In genomic region chr2:109386004-109386695, GRCh38 we compare ENCODE assay signal across 18 cellular contexts.
DNase-seq lines count a peak whose midpoint lies in the region; ATAC-seq, FAIRE-seq and TF ChIP-seq lines count a peak whose summit lies in the region.
"Had no signal": no experiment of that assay in that cellular context is flagged by ENCODE, and none has a peak within 500 bp of the region (broad histone marks: within the 10 kb centered on the region; RNA-seq: fewer than 3 reads in every experiment).

No MANE protein-coding gene starts in this region.

- TF ChIP-seq POLR2A in K562 (conservative IDR thresholded peaks at IDR 0.05) = no peak

- H3K4me3 ChIP-seq in GM23338 (no peak overlapping the region), HUES64 (ENCODE audit: low read length) (no peak overlapping the region), K562 (no peak overlapping the region)
- H3K4me3 ChIP-seq: esophagus squamous epithelium, HAP-1, tibial nerve had no signal

- no peak overlapping the region for H3K27ac Mint-ChIP-seq in GM23338
- H3K27ac Mint-ChIP-seq: activated naive CD4-positive, alpha-beta T cell treated with anti-CD3 and anti-CD28 coated beads, Interleukin-2, amount 50 U/mL, for 24 hours had no signal

- TF ChIP-seq RAD21 in K562 (CRISPR knock-in tag; conservative IDR thresholded peaks at IDR 0.05 in 1 of 2, IDR thresholded peaks at IDR 0.05 in 1 of 2) = no peak

- intact Hi-C loops in K562 (cut with micrococcal nuclease) = no loop called here

- H3K27ac ChIP-seq in GM23338 (ENCODE audit: low read depth) (no peak overlapping the region), HUES64 (ENCODE audit: low read depth, low read length) (peak overlapping the region; percentile 53; the same call in 1 of the 2 replicates), K562 (ENCODE audit: extremely low read depth, low read depth, low read length) (no peak overlapping the region)
- H3K27ac ChIP-seq: esophagus squamous epithelium, tibial nerve had no signal

- no TSS peak for BruUV-seq in K562 (replicated peaks; lab: Mats Ljungman, UMichigan)

- ATAC-seq in GM23338 (peak; percentile 74), K562 (no peak), GM21576 (IDR thresholded peaks at IDR 0.05; ENCODE audit: unreplicated experiment) (no peak)
- ATAC-seq: left colon had no signal

- in situ Hi-C loops in K562 (cut with MboI) = no loop called here
- in situ Hi-C loops in GM13977 (cut with MboI; ENCODE audit: low pct_unique_long_range_greater_than_20kb, low sequenced_read_pairs, unreplicated experiment) = no loop called here

- DNase-seq in GM23338 (ENCODE audit: low spot score) (peak; percentile 57), K562 (ENCODE audit: extremely low read depth in 1 of 4, low spot score in 3 of 4) (peak in 1 of 4 experiments; percentile 3), mesenteric fat pad (ENCODE audit: low spot score) (peak; percentile 22), HK-2 (ENCODE audit: unreplicated experiment) (no peak), GM13977 (ENCODE audit: low spot score) (no peak)
- no peak for DNase-seq in stimulated activated naive CD4-positive, alpha-beta T cell treated with Interleukin-2 at 50 U/mL for 16 hours (lab: John Stamatoyannopoulos, UW)
- DNase-seq: activated T-cell treated with anti-CD3 and anti-CD28 coated beads for 4 hours, AML-193, esophagus squamous epithelium, NCI-H2171, occipital lobe had no signal

- H3K27me3 Mint-ChIP-seq in GM23338 (ENCODE audit: insufficient read depth, low read depth, poor library complexity) = peaks cover 13% of the 10 kb centered on the region
- H3K27me3 Mint-ChIP-seq: activated naive CD4-positive, alpha-beta T cell treated with anti-CD3 and anti-CD28 coated beads, Interleukin-2, amount 50 U/mL, for 24 hours had no signal

- no peak overlapping the region for H3K9ac ChIP-seq in HUES64 (ENCODE audit: low read depth, low read length)
- no peak overlapping the region for H3K9ac ChIP-seq in K562 (ENCODE audit: insufficient read depth in 1 of 2, low read depth in 2 of 2, low read length in 2 of 2)

- no peaks in the 10 kb centered on the region for H3K9me2 ChIP-seq in GM23338 (ENCODE audit: insufficient read depth)

- TF ChIP-seq EP300 in K562 (IDR thresholded peaks at IDR 0.05; ENCODE audit: low read length) = no peak

- peaks cover 51% of the 10 kb centered on the region for H3K4me1 Mint-ChIP-seq in GM23338
- H3K4me1 Mint-ChIP-seq: activated naive CD4-positive, alpha-beta T cell treated with anti-CD3 and anti-CD28 coated beads, Interleukin-2, amount 50 U/mL, for 24 hours had no signal

- peaks cover 28% of the 10 kb centered on the region for H3K4me1 ChIP-seq in GM23338 (ENCODE audit: insufficient read depth)
- H3K4me1 ChIP-seq in HUES64 (ENCODE audit: insufficient read depth, low read length) = peaks cover 27% of the 10 kb centered on the region
- no peaks in the 10 kb centered on the region for H3K4me1 ChIP-seq in K562 (replicated peaks in 1 of 2; ENCODE audit: control insufficient read depth in 2 of 2, insufficient read depth in 2 of 2, low read length in 2 of 2)
- H3K4me1 ChIP-seq: HAP-1 had no signal

- H3K36me3 Mint-ChIP-seq in GM23338 (ENCODE audit: low read depth) = no peaks in the 10 kb centered on the region

- H3K4me3 Mint-ChIP-seq in GM23338 = no peak overlapping the region
- H3K4me3 Mint-ChIP-seq: activated naive CD4-positive, alpha-beta T cell treated with anti-CD3 and anti-CD28 coated beads, Interleukin-2, amount 50 U/mL, for 24 hours had no signal

- H3K9me1 ChIP-seq in K562 (ENCODE audit: control insufficient read depth, insufficient read depth, low read length) = no peaks in the 10 kb centered on the region

- H3K9me3 ChIP-seq in HUES64 (ENCODE audit: insufficient read depth, low read depth, low read length) (no peaks in the 10 kb centered on the region), K562 (replicated peaks; ENCODE audit: control insufficient read depth, insufficient read depth, low read depth, low read length) (no peaks in the 10 kb centered on the region)
- H3K9me3 ChIP-seq: esophagus squamous epithelium, HAP-1, tibial nerve had no signal

- no peaks in the 10 kb centered on the region for H3K9me3 Mint-ChIP-seq in GM23338
- H3K9me3 Mint-ChIP-seq: activated naive CD4-positive, alpha-beta T cell treated with anti-CD3 and anti-CD28 coated beads, Interleukin-2, amount 50 U/mL, for 24 hours had no signal

- H3K79me2 ChIP-seq in GM23338 (replicated peaks; ENCODE audit: insufficient read depth) = no peaks in the 10 kb centered on the region
- H3K79me2 ChIP-seq in K562 (ENCODE audit: control insufficient read depth, insufficient read depth, low read length) = no peaks in the 10 kb centered on the region

- WGBS in HUES64 = 18% methylated on average over 11 of the region's 11 CpGs
- WGBS in K562 (ENCODE audit: insufficient coverage, low coverage, missing lambda C conversion rate) = 0% methylated on average over 11 of the region's 11 CpGs

- no peak for FAIRE-seq in K562 (lab: Jason Lieb, UNC)
- FAIRE-seq: D721Med had no signal

- POLR2A ChIA-PET in K562 (lab: Yijun Ruan, JAX) = interaction anchor here (0.7 to 1.5 kb wide), 2 partner anchors 9 to 12 kb away, joined by 3 read pairs; no protein-coding TSS in a partner anchor

- no peaks in the 10 kb centered on the region for H3K36me3 ChIP-seq in GM23338 (ENCODE audit: insufficient read depth)
- no peaks in the 10 kb centered on the region for H3K36me3 ChIP-seq in HUES64 (ENCODE audit: insufficient read depth, low read length)
- H3K36me3 ChIP-seq in K562 (ENCODE audit: control insufficient read depth, insufficient read depth, low read length) = no peaks in the 10 kb centered on the region
- H3K36me3 ChIP-seq: esophagus squamous epithelium, HAP-1, tibial nerve had no signal

- H3K27me3 ChIP-seq in GM23338 (ENCODE audit: insufficient read depth) (no peaks in the 10 kb centered on the region), HUES64 (ENCODE audit: insufficient read depth, low read length) (no peaks in the 10 kb centered on the region), K562 (ENCODE audit: control insufficient read depth in 2 of 2, insufficient read depth in 2 of 2, low read length in 2 of 2) (peaks cover 13 to 56% of the 10 kb centered on the region in 2 experiments; a peak in 4 of 5 replicates)
- H3K27me3 ChIP-seq: esophagus squamous epithelium, tibial nerve had no signal

- peak overlapping the region; percentile 42; the same call in 1 of the 2 replicates for H3K4me2 ChIP-seq in GM23338
- no peak overlapping the region for H3K4me2 ChIP-seq in K562 (ENCODE audit: insufficient read depth, low read length)

- no peaks in the 10 kb centered on the region for H4K20me1 ChIP-seq in GM23338 (replicated peaks; ENCODE audit: insufficient read depth)
- peaks cover 6% of the 10 kb centered on the region; the same call in 1 of the 2 replicates for H4K20me1 ChIP-seq in K562 (replicated peaks; ENCODE audit: control insufficient read depth, insufficient read depth, low read length)

- 0 out of 2 replicates have a peak, but pooled peaks cover 6% of the 10 kb centered on the region for H3F3A ChIP-seq in GM23338 (replicated peaks; ENCODE audit: low read depth)

- H2AFZ ChIP-seq in GM23338 (no peak overlapping the region; the same call in 1 of the 2 replicates), K562 (ENCODE audit: low read depth, low read length) (no peak overlapping the region)

- CTCF ChIA-PET in K562 (lab: Yijun Ruan, JAX; ENCODE audit: low intra/inter-chr PET ratio) = no interaction called here

- TF ChIP-seq CTCF in GM23338 (conservative IDR thresholded peaks at IDR 0.05; ENCODE audit: low read depth in 2 of 2) = no peak
- TF ChIP-seq CTCF in K562 (IDR thresholded peaks at IDR 0.05 in 2 of 3, conservative IDR thresholded peaks at IDR 0.05 in 1 of 3; ENCODE audit: insufficient read depth in 2 of 3, low read depth in 1 of 3, low read length in 3 of 3) = no peak
- no peak for TF ChIP-seq CTCF in GM13977 (IDR thresholded peaks at IDR 0.05; ENCODE audit: extremely low read depth, insufficient read depth, missing control alignments)

Comparison
In these comparisons a context has a peak if more than half of its experiments do, and no peak if none do; other contexts are left out.
1. DNase-seq: peak in GM23338 (single experiment) and mesenteric fat pad (single experiment); none in HK-2 (single experiment), GM13977 (single experiment) and stimulated activated naive CD4-positive, alpha-beta T cell treated with Interleukin-2 at 50 U/mL for 16 hours (single experiment).